In the genomic region with DNA sequence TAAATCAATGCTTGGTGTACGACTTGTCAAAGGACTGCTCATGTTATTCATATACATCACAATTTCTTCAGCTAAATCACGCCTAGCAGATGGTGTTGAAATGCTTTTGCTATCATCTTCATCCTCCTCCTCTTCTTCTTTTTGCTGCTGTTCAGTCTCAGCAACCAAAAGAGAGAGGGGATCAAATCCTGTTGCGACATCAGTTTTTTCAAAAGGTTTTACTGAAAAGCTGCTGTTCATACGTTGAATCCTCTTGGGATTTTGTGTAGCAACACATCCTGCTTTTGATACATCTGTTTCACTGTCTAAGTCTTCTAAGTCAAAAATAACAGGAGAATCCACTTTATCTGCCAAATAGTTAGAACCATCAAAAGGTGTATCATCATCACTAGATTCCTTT, we compare ENCODE assay signal across 1 cellular context.
TF ChIP-seq lines count a peak whose summit lies in the region.

No MANE protein-coding gene starts in this region.

TF ChIP-seq in H1, 55 proteins besides CTCF, POLR2A, EP300 and RAD21 (continued from another document):
- no peak for TF ChIP-seq TBP (IDR thresholded peaks at IDR 0.05; ENCODE audit: low read depth, low read length)
